Comparison of ENCODE assay signal across 8 cellular contexts in the genomic region with DNA sequence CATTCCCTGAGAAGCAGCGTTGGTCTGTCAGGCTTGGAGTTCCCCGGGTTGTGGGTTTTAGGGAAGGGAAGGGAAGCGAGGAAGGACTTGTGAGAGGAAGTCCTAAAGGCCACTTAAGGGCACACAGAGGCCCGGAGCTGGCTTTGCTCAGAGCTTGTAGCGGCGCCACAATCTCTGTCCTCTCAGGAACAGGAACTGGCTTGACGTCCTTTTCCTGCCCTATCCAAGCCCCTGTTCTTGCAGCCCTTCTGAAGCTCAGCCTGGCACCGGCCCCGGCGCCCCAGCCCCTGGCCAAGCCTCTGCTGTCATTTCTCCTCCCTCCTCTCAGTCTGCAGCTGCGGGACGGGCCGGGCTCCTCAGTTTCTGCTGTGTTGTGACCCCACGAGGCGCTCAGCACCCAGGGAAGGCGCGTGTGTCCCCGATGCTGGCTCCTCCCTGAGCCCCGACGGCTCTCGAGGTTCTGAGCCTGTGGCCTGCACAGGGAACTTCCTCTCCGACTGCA. TPM values are rescaled to one million over a fixed set of nuclear protein-coding genes. Genes with fewer than 3 reads are reported as not detected.
DNase-seq lines count a peak whose midpoint lies in the region; ATAC-seq, FAIRE-seq and TF ChIP-seq lines count a peak whose summit lies in the region.

A gene (plus strand): TSS at position 140 of the 502 bp plus-strand sequence. CDS start 16,069 bp downstream, outside the sequence.

- H3K9ac ChIP-seq in kidney (ENCODE audit: low read length in 2 of 2) = peak within 1 kb of the TSS; percentile 55 to 58

- peak; percentile 29 for ATAC-seq in HG03139 (IDR thresholded peaks at IDR 0.05; ENCODE audit: unreplicated experiment)
- ATAC-seq in activated T-cell treated with anti-CD3 and anti-CD28 coated beads, Interleukin-2, amount 50 U/mL, for 72 hours (replicated peaks in 1 of 2) = peak; percentile 44 to 52

- H3K4me3 Mint-ChIP-seq in activated T-cell treated with anti-CD3 and anti-CD28 coated beads, Interleukin-2, amount 50 U/mL, for 72 hours = peak within 1 kb of the TSS; percentile 97 to 98

- POLR2A ChIA-PET in GM10248 (lab: Yijun Ruan, JAX) = no interaction called here

- H3K27ac Mint-ChIP-seq in activated T-cell treated with anti-CD3 and anti-CD28 coated beads, Interleukin-2, amount 50 U/mL, for 72 hours = peak within 1 kb of the TSS; percentile 86

- peaks cover 65% of the 10 kb centered on the region for H3K4me1 Mint-ChIP-seq in activated T-cell treated with anti-CD3 and anti-CD28 coated beads, Interleukin-2, amount 50 U/mL, for 72 hours (ENCODE audit: low read depth)

- no peak for TF ChIP-seq CTCF in GM10248 (IDR thresholded peaks at IDR 0.05; ENCODE audit: control extremely low read depth, extremely low read depth, low read depth, missing control alignments)
- TF ChIP-seq CTCF in kidney (IDR thresholded peaks at IDR 0.05; ENCODE audit: borderline replicate concordance, extremely low read depth, insufficient read depth) = no peak

- peak; percentile 50 for DNase-seq in GM10248 (ENCODE audit: extremely low spot score)
- peak; percentile 66 to 71 for DNase-seq in activated T-cell treated with anti-CD3 and anti-CD28 coated beads, Interleukin-2, amount 50 U/mL, for 72 hours
- peak; percentile 86 for DNase-seq in kidney
- DNase-seq in stimulated activated CD8-positive, alpha-beta memory T cell treated with anti-CD3 and anti-CD28 coated beads, Interleukin-15, amount 100 ng/mL, for 48 hours (ENCODE audit: low read depth in 2 of 2) = peak; percentile 36 to 48
- DNase-seq in frontal cortex (ENCODE audit: low spot score in 2 of 2) = no peak
- no peak for DNase-seq in ecto neural progenitor cell (ENCODE audit: low spot score)
- no peak for DNase-seq in cerebellum (ENCODE audit: low spot score)

- no peaks in the 10 kb centered on the region for H3K36me3 ChIP-seq in kidney (ENCODE audit: control insufficient read depth in 1 of 2, insufficient read depth in 2 of 2, low read length in 2 of 2)

- H3K36me3 Mint-ChIP-seq in activated T-cell treated with anti-CD3 and anti-CD28 coated beads, Interleukin-2, amount 50 U/mL, for 72 hours (ENCODE audit: insufficient read depth in 2 of 2) = peaks cover 20 to 21% of the 10 kb centered on the region in 2 donors

- CTCF ChIA-PET in GM10248 (lab: Yijun Ruan, JAX) = interaction anchor here (0.6 to 2.8 kb wide), 4 partner anchors 19 to 329 kb away, joined by 3 to 12 read pairs (median 4); no protein-coding TSS in a partner anchor

- H3K9me3 Mint-ChIP-seq in activated T-cell treated with anti-CD3 and anti-CD28 coated beads, Interleukin-2, amount 50 U/mL, for 72 hours = peaks cover 2 to 3% of the 10 kb centered on the region in 2 donors

- peak within 1 kb of the TSS; percentile 81 to 86 for H3K27ac ChIP-seq in kidney (ENCODE audit: low read depth in 2 of 2, low read length in 2 of 2)

- H3K4me1 ChIP-seq in kidney (ENCODE audit: control insufficient read depth in 1 of 2, insufficient read depth in 1 of 2, low read depth in 1 of 2, low read length in 2 of 2) = peaks cover 4 to 11% of the 10 kb centered on the region in 2 donors

- intact Hi-C loops in kidney (cut with DNase I) = no loop called here

- no peak for FAIRE-seq in kidney (lab: Jason Lieb, UNC)
- FAIRE-seq in frontal cortex (lab: Jason Lieb, UNC) = no peak

- H3K9me3 ChIP-seq in kidney (ENCODE audit: control insufficient read depth in 1 of 2, low read length in 2 of 2) = no peaks in the 10 kb centered on the region

- H3K4me3 ChIP-seq in kidney (ENCODE audit: low read length in 2 of 2) = peak within 1 kb of the TSS; percentile 62 to 82

- no peaks in the 10 kb centered on the region for H3K27me3 Mint-ChIP-seq in activated T-cell treated with anti-CD3 and anti-CD28 coated beads, Interleukin-2, amount 50 U/mL, for 72 hours (ENCODE audit: low read depth)

RNA-seq across cellular contexts. Expression of the gene that starts here (rescaled TPM):
- total RNA-seq in activated T-cell treated with anti-CD3 and anti-CD28 coated beads, Interleukin-2, amount 50 U/mL, for 72 hours = 10 to 100 TPM; 10.2 to 13.1 TPM
- total RNA-seq in kidney = 24.3 TPM
- polyA plus RNA-seq in kidney (ENCODE audit: insufficient read depth, low read depth, low replicate concordance) = 10.2 TPM
- total RNA-seq in frontal cortex = 1.6 TPM
- 2.5 TPM for total RNA-seq in cerebellum

Comparison
In these comparisons a context has a peak if more than half of its experiments do, and no peak if none do; other contexts are left out.
1. DNase-seq: peak in GM10248 (single experiment), activated T-cell treated with anti-CD3 and anti-CD28 coated beads, Interleukin-2, amount 50 U/mL, for 72 hours (2 of 2), kidney (single experiment) and stimulated activated CD8-positive, alpha-beta memory T cell treated with anti-CD3 and anti-CD28 coated beads, Interleukin-15, amount 100 ng/mL, for 48 hours (2 of 2); none in frontal cortex (0 of 2), ecto neural progenitor cell (single experiment) and cerebellum (single experiment).